Comparison of ENCODE assay signal across 18 cellular contexts in genomic region chr14:72743626-72744025, GRCh38.
DNase-seq lines count a peak whose midpoint lies in the region; ATAC-seq and TF ChIP-seq lines count a peak whose summit lies in the region.
"Had no signal": no experiment of that assay in that cellular context is flagged by ENCODE, and none has a peak within 500 bp of the region (broad histone marks: within the 10 kb centered on the region; RNA-seq: fewer than 3 reads in every experiment).

No MANE protein-coding gene starts in this region.

- H3K9me3 Mint-ChIP-seq in HFFc6 = peaks cover 9% of the 10 kb centered on the region
- peaks cover 9% of the 10 kb centered on the region for H3K9me3 Mint-ChIP-seq in nephron

- ATAC-seq in upper lobe of left lung (ENCODE audit: low FRiP score in 2 of 2) = no peak
- no peak for ATAC-seq in HG03432 (IDR thresholded peaks at IDR 0.05; ENCODE audit: unreplicated experiment)
- no peak for ATAC-seq in HG02981 (IDR thresholded peaks at IDR 0.05; ENCODE audit: unreplicated experiment)
- ATAC-seq: stimulated activated naive CD8-positive, alpha-beta T cell treated with anti-CD3 and anti-CD28 coated beads, Interleukin-15, amount 100 ng/mL, for 72 hours had no signal

- no peak for TF ChIP-seq POLR2A in upper lobe of left lung (IDR thresholded peaks at IDR 0.05)

- TF ChIP-seq CTCF in AG10803 (conservative IDR thresholded peaks at IDR 0.05; ENCODE audit: low read length) (no peak), HFFc6 (IDR thresholded peaks at IDR 0.05) (no peak), nephron (IDR thresholded peaks at IDR 0.05; ENCODE audit: unreplicated experiment in 3 of 3) (no peak), upper lobe of left lung (IDR thresholded peaks at IDR 0.05) (no peak)

- no peak overlapping the region for H3K27ac ChIP-seq in upper lobe of left lung

- peaks cover 23% of the 10 kb centered on the region for H3K36me3 Mint-ChIP-seq in HFFc6 (ENCODE audit: low read depth)
- peaks cover 21% of the 10 kb centered on the region for H3K36me3 Mint-ChIP-seq in nephron (ENCODE audit: low read depth)

- peaks cover 49% of the 10 kb centered on the region for H3K4me1 Mint-ChIP-seq in HFFc6 (ENCODE audit: low read depth)
- H3K4me1 Mint-ChIP-seq in nephron = peaks cover 41% of the 10 kb centered on the region
- H3K4me1 Mint-ChIP-seq: activated naive CD8-positive, alpha-beta T cell treated with anti-CD3 and anti-CD28 coated beads, Interleukin-2, amount 10 ng/mL, durations not matched to agents 7 days and 5 days; stimulated activated naive CD8-positive, alpha-beta T cell treated with anti-CD3 and anti-CD28 coated beads, Interleukin-15, amount 100 ng/mL, for 72 hours had no signal

- no peak overlapping the region for H3K4me3 ChIP-seq in AG10803 (ENCODE audit: low read length)
- no peak overlapping the region for H3K4me3 ChIP-seq in upper lobe of left lung

- H3K27me3 ChIP-seq in upper lobe of left lung = no peaks in the 10 kb centered on the region

- H3K9me3 ChIP-seq in upper lobe of left lung = peaks cover 0 to 2% (median 0%) of the 10 kb centered on the region in 4 donors

- H3K36me3 ChIP-seq in upper lobe of left lung = no peaks in the 10 kb centered on the region

- no peaks in the 10 kb centered on the region for H3K4me1 ChIP-seq in upper lobe of left lung

- WGBS in upper lobe of left lung, 2 donors = 51 to 63% methylated on average over 2 of the region's 2 CpGs

- H3K27ac Mint-ChIP-seq in HFFc6 (peak overlapping the region; percentile 27; the same call in 1 of the 2 replicates), nephron (peak overlapping the region in 2 of 3 experiments; percentile 16 to 57)
- H3K27ac Mint-ChIP-seq: activated naive CD8-positive, alpha-beta T cell treated with anti-CD3 and anti-CD28 coated beads, Interleukin-2, amount 10 ng/mL, durations not matched to agents 7 days and 5 days had no signal

- DNase-seq in AG10803 (ENCODE audit: low read depth) = peak; percentile 7
- DNase-seq in HFFc6 = no peak
- peak; percentile 29 for DNase-seq in ecto neural progenitor cell (ENCODE audit: low spot score)
- DNase-seq in upper lobe of left lung = no peak
- no peak for DNase-seq in UCSD-AML1 (lab: John Stamatoyannopoulos, UW; ENCODE audit: unreplicated experiment)
- DNase-seq: activated CD4-positive, alpha-beta T cell treated with anti-CD3 and anti-CD28 coated beads, Interleukin-2, amount 50 U/mL, for 1 hour; activated naive CD8-positive, alpha-beta T cell treated with anti-CD3 and anti-CD28 coated beads, Interleukin-2, amount 10 ng/mL, durations not matched to agents 7 days and 5 days; activated T-cell treated with anti-CD3 and anti-CD28 coated beads, Interleukin-2, amount 50 U/mL, for 48 hours; AML-193; cerebellar nuclear complex; HCEC 1CT; NCI-H187 treated with DMSO at 0.1 percent for 48 hours; nephron progenitor cell; retina; stimulated activated naive CD8-positive, alpha-beta T cell treated with anti-CD3 and anti-CD28 coated beads, Interleukin-15, amount 100 ng/mL, for 72 hours had no signal

- H3K4me3 Mint-ChIP-seq in HFFc6 (no peak overlapping the region), nephron (no peak overlapping the region)
- H3K4me3 Mint-ChIP-seq: activated naive CD8-positive, alpha-beta T cell treated with anti-CD3 and anti-CD28 coated beads, Interleukin-2, amount 10 ng/mL, durations not matched to agents 7 days and 5 days; nephron progenitor cell; stimulated activated naive CD8-positive, alpha-beta T cell treated with anti-CD3 and anti-CD28 coated beads, Interleukin-15, amount 100 ng/mL, for 72 hours had no signal

- TF ChIP-seq EP300 in upper lobe of left lung (IDR thresholded peaks at IDR 0.05) = no peak

- no peaks in the 10 kb centered on the region for H3K27me3 Mint-ChIP-seq in HFFc6 (ENCODE audit: insufficient read depth)
- peaks cover 17% of the 10 kb centered on the region for H3K27me3 Mint-ChIP-seq in nephron (ENCODE audit: low read depth)
- H3K27me3 Mint-ChIP-seq: stimulated activated naive CD8-positive, alpha-beta T cell treated with anti-CD3 and anti-CD28 coated beads, Interleukin-15, amount 100 ng/mL, for 72 hours had no signal

Comparison
In these comparisons a context has a peak if more than half of its experiments do, and no peak if none do; other contexts are left out.
1. DNase-seq: peak in AG10803 (single experiment) and ecto neural progenitor cell (single experiment); none in HFFc6 (single experiment), upper lobe of left lung (0 of 2) and UCSD-AML1 (single experiment).